1 cellular context compared by ENCODE assay signal in genomic region chr6:35091353-35092083, GRCh38.
TF ChIP-seq lines count a peak whose summit lies in the region.

No MANE protein-coding gene starts in this region.

TF ChIP-seq in SK-N-SH, 30 proteins besides CTCF, POLR2A, EP300 and RAD21 (continued from another document):
- no peak for TF ChIP-seq REST (IDR thresholded peaks at IDR 0.05; ENCODE audit: low read depth, low read length)
- no peak for TF ChIP-seq FOSL2 (IDR thresholded peaks at IDR 0.05; ENCODE audit: borderline replicate concordance, low read depth)
- no peak for TF ChIP-seq CHD2 (IDR thresholded peaks at IDR 0.05; ENCODE audit: low read length, partially characterized antibody)
- TF ChIP-seq SMC3 (IDR thresholded peaks at IDR 0.05; ENCODE audit: low read depth, low read length): no peak
- no peak for TF ChIP-seq MXI1 (IDR thresholded peaks at IDR 0.05; ENCODE audit: low read depth, low read length)
- TF ChIP-seq ELF1 (IDR thresholded peaks at IDR 0.05): no peak
- TF ChIP-seq YY1 (IDR thresholded peaks at IDR 0.05; ENCODE audit: low read depth): no peak
- TF ChIP-seq PBX3 (IDR thresholded peaks at IDR 0.05): no peak
- TF ChIP-seq RCOR1 (IDR thresholded peaks at IDR 0.05; ENCODE audit: low read length): no peak
- no peak for TF ChIP-seq RFX5 (IDR thresholded peaks at IDR 0.05; ENCODE audit: low read length)
- TF ChIP-seq GABPA (IDR thresholded peaks at IDR 0.05; ENCODE audit: low read depth): no peak
- no peak for TF ChIP-seq EZH2phosphoT487 (IDR thresholded peaks at IDR 0.05; ENCODE audit: borderline replicate concordance, low read depth)
